8 cellular contexts compared by ENCODE assay signal in genomic region chr4:16226816-16227461, GRCh38. TPM values are rescaled to one million over a fixed set of nuclear protein-coding genes. Genes with fewer than 3 reads are reported as not detected.
DNase-seq lines count a peak whose midpoint lies in the region; ATAC-seq, FAIRE-seq and TF ChIP-seq lines count a peak whose summit lies in the region.

No MANE protein-coding gene starts in this region.

- H3K27ac ChIP-seq in A549 (peak overlapping the region; percentile 100), Panc1 (ENCODE audit: low read length) (peak overlapping the region; percentile 65), uterus (peak overlapping the region; percentile 96 to 98)

- no peaks in the 10 kb centered on the region for H3K27me3 ChIP-seq in Panc1 (ENCODE audit: control insufficient read depth, insufficient read depth, low read length)
- H3K27me3 ChIP-seq in uterus: no peaks in the 10 kb centered on the region

- FAIRE-seq in A549 (lab: Jason Lieb, UNC): no peak

- CTCF ChIA-PET in A549 (lab: Yijun Ruan, JAX): no interaction called here
- CTCF ChIA-PET in Panc1 (lab: Charles Lee): no interaction called here

- no TSS peak for BruUV-seq in Panc1 (replicated peaks; lab: Mats Ljungman, UMichigan)

- DNase-seq in A549 (ENCODE audit: low read depth in 1 of 2, low spot score in 1 of 2): peak in 1 of 2 experiments; percentile 37
- no peak for DNase-seq in Panc1 (ENCODE audit: low read depth, low spot score)
- peak; percentile 46 for DNase-seq in activated naive CD4-positive, alpha-beta T cell treated with Interleukin-2 at 50 U/mL for 16 hours
- DNase-seq in globus pallidus (ENCODE audit: low spot score): peak; percentile 55
- DNase-seq in occipital lobe (lab: John Stamatoyannopoulos, UW): peak; percentile 37
- peak; percentile 54 to 57 for DNase-seq in uterus

- POLR2A ChIA-PET in A549 (lab: Yijun Ruan, JAX) (interaction anchor here (1.7 to 1.8 kb wide), 2 partner anchors 21 to 23 kb away, joined by 4 to 10 read pairs; no protein-coding TSS in a partner anchor), Panc1 (lab: Charles Lee) (no interaction called here)

- H3K4me3 ChIP-seq in A549 (peak overlapping the region; percentile 95), Panc1 (ENCODE audit: low read depth in 2 of 2, low read length in 2 of 2) (peak overlapping the region; percentile 67 to 77), uterus (peak overlapping the region; percentile 66 to 85)

- H3K4me2 ChIP-seq in A549: peak overlapping the region; percentile 88

- TF ChIP-seq EP300 in A549 (IDR thresholded peaks at IDR 0.05): no peak

- H3K4me1 ChIP-seq in A549: peaks cover 33% of the 10 kb centered on the region
- peaks cover 6% of the 10 kb centered on the region for H3K4me1 ChIP-seq in Panc1 (ENCODE audit: control insufficient read depth, insufficient read depth, low read length)
- H3K4me1 ChIP-seq in uterus: peaks cover 0 to 7% of the 10 kb centered on the region in 2 donors

- WGBS in A549 (ENCODE audit: missing lambda C conversion rate): 0% methylated on average over 18 of the region's 57 CpGs

- no peaks in the 10 kb centered on the region for H3K36me3 ChIP-seq in Panc1 (ENCODE audit: control insufficient read depth, insufficient read depth, low read length)
- H3K36me3 ChIP-seq in uterus: no peaks in the 10 kb centered on the region

- H3K9me3 ChIP-seq in A549: no peaks in the 10 kb centered on the region
- no peaks in the 10 kb centered on the region for H3K9me3 ChIP-seq in Panc1 (ENCODE audit: control insufficient read depth, insufficient read depth, low read depth, low read length)
- H3K9me3 ChIP-seq in uterus: no peaks in the 10 kb centered on the region

- intact Hi-C loops in Panc1 (cut with micrococcal nuclease; ENCODE audit: unreplicated experiment): no loop called here
- intact Hi-C loops in uterus (cut with DNase I; ENCODE audit: low total_unique reads): no loop called here

- in situ Hi-C loops in Panc1 (cut with HindIII; ENCODE audit: low pct_unique_long_range_greater_than_20kb, low sequenced_read_pairs): no loop called here

- ATAC-seq in A549 (peak; percentile 62 to 78), GM18858 (IDR thresholded peaks at IDR 0.05; ENCODE audit: unreplicated experiment) (peak; percentile 19), HG03066 (IDR thresholded peaks at IDR 0.05; ENCODE audit: low read depth, unreplicated experiment) (peak; percentile 50), Panc1 (peak; percentile 62)

- no peak for TF ChIP-seq POLR2A in A549 (IDR thresholded peaks at IDR 0.05; ENCODE audit: low read length)
- TF ChIP-seq POLR2A in uterus (IDR thresholded peaks at IDR 0.05): no peak

- no peak for TF ChIP-seq RAD21 in A549 (conservative IDR thresholded peaks at IDR 0.05 in 1 of 2, IDR thresholded peaks at IDR 0.05 in 1 of 2)

- no peak for TF ChIP-seq CTCF in A549 (IDR thresholded peaks at IDR 0.05)
- no peak for TF ChIP-seq CTCF in Panc1 (IDR thresholded peaks at IDR 0.05)
- no peak for TF ChIP-seq CTCF in uterus (IDR thresholded peaks at IDR 0.05)

TF ChIP-seq in A549, 52 proteins besides CTCF, POLR2A, EP300 and RAD21:
- TF ChIP-seq JUN (IDR thresholded peaks at IDR 0.05) (0 out of 5 replicates have a peak, but pooled peaks of 1 of the 2 experiments have one; percentile 2), HEYL (CRISPR knock-in tag; IDR thresholded peaks at IDR 0.05) (no peak), RARB (CRISPR knock-in tag; IDR thresholded peaks at IDR 0.05) (no peak), GATA3 (IDR thresholded peaks at IDR 0.05; ENCODE audit: borderline replicate concordance) (no peak), MAFK (IDR thresholded peaks at IDR 0.05; ENCODE audit: partially characterized antibody) (no peak), KDM5A (IDR thresholded peaks at IDR 0.05) (no peak), ESRRA (IDR thresholded peaks at IDR 0.05; ENCODE audit: borderline replicate concordance, low read length) (no peak), SMC3 (IDR thresholded peaks at IDR 0.05) (no peak), ZFP36 (IDR thresholded peaks at IDR 0.05; ENCODE audit: borderline replicate concordance, partially characterized antibody) (no peak), NFE2L2 (conservative IDR thresholded peaks at IDR 0.05; ENCODE audit: low read length) (no peak), TFCP2L1 (CRISPR knock-in tag; IDR thresholded peaks at IDR 0.05) (no peak), PHF8 (IDR thresholded peaks at IDR 0.05; ENCODE audit: borderline replicate concordance, low read depth) (no peak; the same call in 1 of the 2 replicates)
- TF ChIP-seq, protein P1, sequence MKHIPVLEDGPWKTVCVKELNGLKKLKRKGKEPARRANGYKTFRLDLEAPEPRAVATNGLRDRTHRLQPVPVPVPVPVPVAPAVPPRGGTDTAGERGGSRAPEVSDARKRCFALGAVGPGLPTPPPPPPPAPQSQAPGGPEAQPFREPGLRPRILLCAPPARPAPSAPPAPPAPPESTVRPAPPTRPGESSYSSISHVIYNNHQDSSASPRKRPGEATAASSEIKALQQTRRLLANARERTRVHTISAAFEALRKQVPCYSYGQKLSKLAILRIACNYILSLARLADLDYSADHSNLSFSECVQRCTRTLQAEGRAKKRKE (CRISPR knock-in tag; IDR thresholded peaks at IDR 0.05; ENCODE audit: low read depth): no peak
- TF ChIP-seq, protein P2, sequence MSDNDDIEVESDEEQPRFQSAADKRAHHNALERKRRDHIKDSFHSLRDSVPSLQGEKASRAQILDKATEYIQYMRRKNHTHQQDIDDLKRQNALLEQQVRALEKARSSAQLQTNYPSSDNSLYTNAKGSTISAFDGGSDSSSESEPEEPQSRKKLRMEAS (IDR thresholded peaks at IDR 0.05): 0 out of 2 replicates have a peak, but pooled peaks have one; percentile 5

RNA-seq across cellular contexts. Expression of gene TAPT1, which starts 0.7 kb away (rescaled TPM):
- polyA plus RNA-seq in A549 (2011; rRNA removed): 17.1 and 20.2 TPM in 2 replicates
- polyA plus RNA-seq in A549 (2012; cell fraction: cytosol; rRNA removed): 3.6 and 4.8 TPM in 2 replicates
- 4.5 and 5.9 TPM in 2 replicates for polyA plus RNA-seq in A549 (2012; cell fraction: nucleus; rRNA removed)
- polyA plus RNA-seq in A549 (2017; fragmentation: RNase III; extraction: RNeasy Plus Mini Kit Qiagen cat#74134 plus additional on column Dnase treatment): 11.0 to 13.7 TPM (median 11.5 TPM) in 3 replicates
- polyA minus RNA-seq in A549 (2011; rRNA and poly(A)+ RNA removed): 12.4 and 18.0 TPM in 2 replicates
- 17.3 TPM for total RNA-seq in Panc1 (2021; ENCODE audit: unreplicated experiment)
- polyA plus RNA-seq in Panc1 (2012; ENCODE audit: insufficient read length): 6.6 TPM
- 62.7 TPM for total RNA-seq in occipital lobe
- 10 to 100 TPM; 28.2 to 68.5 (median 63.5) TPM for total RNA-seq in uterus

Comparison
In these comparisons a context has a peak if more than half of its experiments do, and no peak if none do; other contexts are left out.
1. ATAC-seq: peak in every context shown above with its lines; median percentile 70 in A549; 62 in Panc1; 50 in HG03066; 19 in GM18858.